27 cellular contexts compared by ENCODE assay signal in genomic region chr19:40658031-40658430, GRCh38.
"Had no signal": no experiment of that assay in that cellular context is flagged by ENCODE, and none has a peak within 500 bp of the region (broad histone marks: within the 10 kb centered on the region; RNA-seq: fewer than 3 reads in every experiment).

No MANE protein-coding gene starts in this region.

- H3K36me3 ChIP-seq: colonic mucosa, esophagus muscularis mucosa, esophagus squamous epithelium, gastrocnemius medialis, gastroesophageal sphincter had no signal

- H3K27ac ChIP-seq: colonic mucosa, coronary artery, dorsolateral prefrontal cortex, epithelial cell of prostate, foreskin keratinocyte, gastrocnemius medialis had no signal

- FAIRE-seq: colon, endometrium, endothelial cell of umbilical vein, frontal cortex had no signal

- ATAC-seq: effector memory CD8-positive, alpha-beta T cell; esophagus mucosa; foreskin keratinocyte; gastrocnemius medialis; gastroesophageal sphincter had no signal

- H3K4me3 ChIP-seq: colonic mucosa, coronary artery, dorsolateral prefrontal cortex, esophagus muscularis mucosa, esophagus squamous epithelium, gastrocnemius medialis, gastroesophageal sphincter had no signal

- H3K9me3 Mint-ChIP-seq: dendritic cell treated with granulocyte-macrophage colony-stimulating factor and Interleukin-4, amounts not matched to agents 40 ng/mL and 50 ng/mL, for 4 days; effector memory CD8-positive, alpha-beta T cell; endodermal cell had no signal

- H3K4me1 ChIP-seq: colonic mucosa, foreskin keratinocyte had no signal

- H3K27ac Mint-ChIP-seq: dendritic cell treated with granulocyte-macrophage colony-stimulating factor and Interleukin-4, amounts not matched to agents 40 ng/mL and 50 ng/mL, for 4 days; effector memory CD8-positive, alpha-beta T cell; endodermal cell had no signal

- H3K4me1 Mint-ChIP-seq: endodermal cell had no signal

- DNase-seq: colonic mucosa; cortex of kidney; dermis blood vessel endothelial cell; dorsolateral prefrontal cortex; effector CD4-positive, alpha-beta T cell; effector CD8-positive, alpha-beta T cell; effector memory CD4-positive, alpha-beta T cell; effector memory CD8-positive, alpha-beta T cell; endodermal cell; erythroblast; esophagus squamous epithelium; foreskin fibroblast; foreskin keratinocyte; foreskin melanocyte; gastrocnemius medialis; glutamatergic neuron; head of caudate nucleus had no signal

- H3K9me3 ChIP-seq: colonic mucosa, esophagus muscularis mucosa, esophagus squamous epithelium, gastrocnemius medialis, gastroesophageal sphincter had no signal

- H3K4me3 Mint-ChIP-seq: dendritic cell treated with granulocyte-macrophage colony-stimulating factor and Interleukin-4, amounts not matched to agents 40 ng/mL and 50 ng/mL, for 4 days; effector memory CD8-positive, alpha-beta T cell; endodermal cell had no signal

- H3K27me3 ChIP-seq: colonic mucosa, dorsolateral prefrontal cortex, esophagus muscularis mucosa, esophagus squamous epithelium, foreskin keratinocyte, gastrocnemius medialis, gastroesophageal sphincter had no signal
